ENCODE assay signal across 8 cellular contexts in genomic region chr4:22129454-22130075, GRCh38.
DNase-seq lines count a peak whose midpoint lies in the region; ATAC-seq and TF ChIP-seq lines count a peak whose summit lies in the region.

No MANE protein-coding gene starts in this region.

- H3K27ac ChIP-seq in heart right ventricle (no peak overlapping the region), right atrium auricular region (no peak overlapping the region), gastroesophageal sphincter (no peak overlapping the region)

- H3K9me3 ChIP-seq in heart right ventricle (peaks cover 0 to 11% (median 4%) of the 10 kb centered on the region in 11 donors), right atrium auricular region (peaks cover 0 to 2% of the 10 kb centered on the region in 2 donors), gastroesophageal sphincter (peaks cover 0 to 1% (median 0%) of the 10 kb centered on the region in 3 donors)

- H3K27me3 ChIP-seq in heart right ventricle, result no peaks in the 10 kb centered on the region
- H3K27me3 ChIP-seq in right atrium auricular region, result no peaks in the 10 kb centered on the region
- H3K27me3 ChIP-seq in gastroesophageal sphincter, result no peaks in the 10 kb centered on the region

- no peak for TF ChIP-seq EP300 in gastroesophageal sphincter (IDR thresholded peaks at IDR 0.05)

- no peaks in the 10 kb centered on the region for H3K36me3 Mint-ChIP-seq in neural crest cell (ENCODE audit: low read depth)

- H3K27ac Mint-ChIP-seq in neural crest cell (ENCODE audit: unreplicated experiment), result no peak overlapping the region

- peaks cover 8% of the 10 kb centered on the region for H3K4me1 Mint-ChIP-seq in neural crest cell

- TF ChIP-seq CTCF in heart right ventricle (IDR thresholded peaks at IDR 0.05) (peak in 6 of 9 donors; percentile 23 to 45 (median 38)), right atrium auricular region (IDR thresholded peaks at IDR 0.05) (peak in 1 of 2 donors; percentile 39), neural crest cell (conservative IDR thresholded peaks at IDR 0.05) (peak; percentile 68), gastroesophageal sphincter (IDR thresholded peaks at IDR 0.05) (no peak)

- H3K36me3 ChIP-seq in heart right ventricle (no peaks in the 10 kb centered on the region), right atrium auricular region (no peaks in the 10 kb centered on the region), gastroesophageal sphincter (no peaks in the 10 kb centered on the region)

- no peak for TF ChIP-seq POLR2A in gastroesophageal sphincter (IDR thresholded peaks at IDR 0.05)

- peaks cover 5% of the 10 kb centered on the region for H3K9me3 Mint-ChIP-seq in neural crest cell

- no peaks in the 10 kb centered on the region for H3K27me3 Mint-ChIP-seq in neural crest cell (ENCODE audit: low read depth)

- ATAC-seq in heart right ventricle (no peak), gastroesophageal sphincter (no peak), HG03108 (IDR thresholded peaks at IDR 0.05; ENCODE audit: unreplicated experiment) (no peak)

- no peak overlapping the region for H3K4me3 Mint-ChIP-seq in neural crest cell

- intact Hi-C loops in heart right ventricle (cut with DNase I), result no loop called here

- DNase-seq in heart right ventricle (no peak), right atrium auricular region (ENCODE audit: low spot score) (no peak), NCI-H1694 (lab: John Stamatoyannopoulos, UW) (peak; percentile 29), cerebellar cortex (ENCODE audit: low spot score) (peak; percentile 16), neural crest cell (ENCODE audit: low read depth, low spot score) (peak; percentile 45)
- no peak for DNase-seq in central memory CD4-positive, alpha-beta T cell

- 19 to 20% methylated on average over 12 of the region's 12 CpGs for WGBS in heart right ventricle, 2 donors
- 33 to 46% methylated on average over 9 of the region's 12 CpGs for WGBS in gastroesophageal sphincter (ENCODE audit: low coverage in 1 of 2), 2 donors

- H3K4me1 ChIP-seq in heart right ventricle (no peaks in the 10 kb centered on the region), right atrium auricular region (no peaks in the 10 kb centered on the region), gastroesophageal sphincter (no peaks in the 10 kb centered on the region)

- H3K4me3 ChIP-seq in heart right ventricle, result no peak overlapping the region
- H3K4me3 ChIP-seq in right atrium auricular region, result no peak overlapping the region
- H3K4me3 ChIP-seq in gastroesophageal sphincter, result no peak overlapping the region

Comparison
In these comparisons a context has a peak if more than half of its experiments do, and no peak if none do; other contexts are left out.
1. DNase-seq: peak in NCI-H1694 (single experiment), cerebellar cortex (single experiment) and neural crest cell (single experiment); none in heart right ventricle (0 of 2), right atrium auricular region (single experiment) and central memory CD4-positive, alpha-beta T cell (single experiment).
2. CTCF ChIP-seq: peak in heart right ventricle (6 of 9) and neural crest cell (single experiment); none in gastroesophageal sphincter (0 of 4).